ENCODE assay signal across 8 cellular contexts in the genomic region with DNA sequence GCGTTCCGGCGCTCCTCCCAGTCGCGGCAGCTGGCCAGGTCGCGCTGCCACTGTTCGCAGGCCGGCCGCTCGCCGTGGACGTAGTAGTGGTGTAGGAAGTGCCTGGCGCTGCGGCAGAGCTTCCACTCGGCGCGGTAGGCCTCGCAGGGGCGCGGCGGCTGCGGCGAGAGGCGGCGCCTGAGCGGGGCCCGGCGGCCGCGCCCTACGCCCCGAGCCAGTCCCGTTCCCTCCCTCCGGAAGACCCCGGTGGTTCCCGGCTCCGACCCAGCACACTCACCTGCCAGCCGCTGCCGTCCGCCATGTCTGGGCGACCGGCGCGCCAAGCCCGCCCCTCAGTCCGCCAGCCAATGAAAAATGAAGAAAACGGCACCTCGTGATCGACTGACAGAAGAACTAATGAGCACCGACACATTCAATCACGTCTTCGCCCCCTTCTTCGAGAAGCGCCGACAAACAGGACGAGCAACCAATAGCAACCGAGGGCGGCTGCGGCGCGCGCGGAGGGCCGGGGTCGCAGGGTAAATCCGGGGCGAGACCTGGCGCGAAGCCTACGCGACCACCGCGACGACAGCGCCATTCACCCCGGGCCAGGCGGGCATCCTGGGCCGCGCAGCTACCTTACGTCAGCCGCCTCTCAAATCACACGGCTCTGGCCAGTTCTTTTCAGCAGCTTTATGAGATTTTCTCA. TPM values are rescaled to one million over a fixed set of nuclear protein-coding genes. Genes with fewer than 3 reads are reported as not detected.
DNase-seq lines count a peak whose midpoint lies in the region; ATAC-seq and TF ChIP-seq lines count a peak whose summit lies in the region.

A gene with protein sequence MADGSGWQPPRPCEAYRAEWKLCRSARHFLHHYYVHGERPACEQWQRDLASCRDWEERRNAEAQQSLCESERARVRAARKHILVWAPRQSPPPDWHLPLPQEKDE (minus strand): TSS at position 324 of the 688 bp plus-strand sequence. CDS start 23 bp downstream, at position 301.

- H3K4me1 ChIP-seq in CD8-positive, alpha-beta T cell (ENCODE audit: insufficient read depth, low read length): peaks cover 27% of the 10 kb centered on the region

- TF ChIP-seq CTCF in CD8-positive, alpha-beta T cell (IDR thresholded peaks at IDR 0.05): no peak

- peak within 1 kb of the TSS; percentile 92 for H3K4me3 Mint-ChIP-seq in CD8-positive, alpha-beta T cell
- peak within 1 kb of the TSS; percentile 80 to 85 for H3K4me3 Mint-ChIP-seq in effector memory CD8-positive, alpha-beta T cell

- peak within 1 kb of the TSS; percentile 92 for H3K27ac ChIP-seq in CD8-positive, alpha-beta T cell (ENCODE audit: low read depth, low read length)

- peak within 1 kb of the TSS; percentile 93 for H3K27ac Mint-ChIP-seq in CD8-positive, alpha-beta T cell
- H3K27ac Mint-ChIP-seq in effector memory CD8-positive, alpha-beta T cell: peak within 1 kb of the TSS; percentile 84 to 91

- CTCF ChIA-PET in CD8-positive, alpha-beta T cell (lab: Charles Lee): interaction anchor here (1.1 to 1.4 kb wide), 4 partner anchors 12 to 303 kb away, joined by 3 to 5 read pairs (median 4); a partner anchor contains a TSS
- CTCF ChIA-PET in activated CD8-positive, alpha-beta memory T cell treated with anti-CD3 and anti-CD28 coated beads for 36 hours (lab: Charles Lee): interaction anchor here (0.6 to 2.2 kb wide), 4 partner anchors 14 to 271 kb away, joined by 3 to 9 read pairs (median 4); a partner anchor contains a TSS

- peak; percentile 90 for ATAC-seq in CD8-positive, alpha-beta T cell
- ATAC-seq in GM19467 (IDR thresholded peaks at IDR 0.05; ENCODE audit: unreplicated experiment): peak; percentile 73
- ATAC-seq in effector memory CD8-positive, alpha-beta T cell (replicated peaks): peak; percentile 88

- H3K36me3 ChIP-seq in CD8-positive, alpha-beta T cell (ENCODE audit: insufficient read depth, low read length): peaks cover 8% of the 10 kb centered on the region

- H3K4me3 ChIP-seq in CD8-positive, alpha-beta T cell (ENCODE audit: low read depth, low read length): peak within 1 kb of the TSS; percentile 93

- peaks cover 42% of the 10 kb centered on the region for H3K4me1 Mint-ChIP-seq in CD8-positive, alpha-beta T cell (ENCODE audit: low read depth)
- H3K4me1 Mint-ChIP-seq in effector memory CD8-positive, alpha-beta T cell (ENCODE audit: low read depth in 2 of 2): peaks cover 29 to 33% of the 10 kb centered on the region in 2 donors

- no peaks in the 10 kb centered on the region for H3K9me3 ChIP-seq in CD8-positive, alpha-beta T cell (ENCODE audit: low read length)

- no peaks in the 10 kb centered on the region for H3K27me3 Mint-ChIP-seq in CD8-positive, alpha-beta T cell (ENCODE audit: low read depth)
- no peaks in the 10 kb centered on the region for H3K27me3 Mint-ChIP-seq in effector memory CD8-positive, alpha-beta T cell

- no peaks in the 10 kb centered on the region for H3K9me3 Mint-ChIP-seq in CD8-positive, alpha-beta T cell
- no peaks in the 10 kb centered on the region for H3K9me3 Mint-ChIP-seq in effector memory CD8-positive, alpha-beta T cell

- POLR2A ChIA-PET in CD8-positive, alpha-beta T cell (lab: Charles Lee): interaction anchor here (0.6 to 2.4 kb wide), 9 partner anchors 8 to 154 kb away, joined by 3 to 28 read pairs (median 3); a partner anchor contains a TSS
- POLR2A ChIA-PET in activated CD8-positive, alpha-beta memory T cell treated with anti-CD3 and anti-CD28 coated beads for 36 hours (lab: Charles Lee): interaction anchor here (0.5 to 1.9 kb wide), 4 partner anchors 13 to 303 kb away, joined by 3 to 13 read pairs (median 4); a partner anchor contains a TSS

- intact Hi-C loops in CD8-positive, alpha-beta T cell (cut with DNase I, micrococcal nuclease): loop anchor here (1.0 to 10.0 kb wide), 5 partner anchors 15 to 325 kb away; a partner anchor contains a TSS

- no peaks in the 10 kb centered on the region for H3K27me3 ChIP-seq in CD8-positive, alpha-beta T cell (ENCODE audit: insufficient read depth, low read length)

- peak; percentile 72 to 91 (median 85) for DNase-seq in CD8-positive, alpha-beta T cell
- peak; percentile 63 for DNase-seq in HS-5 (ENCODE audit: low read depth)
- peak; percentile 75 for DNase-seq in NK-92 treated with Interleukin-12 subunit alpha and Interleukin-12 subunit beta, amount 100 ng/mL, for 24 hours (lab: John Stamatoyannopoulos, UW)
- DNase-seq in effector memory CD8-positive, alpha-beta T cell: peak; percentile 82 to 84 (median 84)
- peak; percentile 98 for DNase-seq in medulla oblongata (ENCODE audit: extremely low spot score)
- peak; percentile 79 for DNase-seq in stimulated activated CD8-positive, alpha-beta memory T cell treated with anti-CD3 and anti-CD28 coated beads, Interleukin-12 subunit alpha, Interleukin-12 subunit beta, amount 100 ng/mL, for 1 hour (ENCODE audit: low read depth)

- peaks cover 51% of the 10 kb centered on the region for H3K36me3 Mint-ChIP-seq in CD8-positive, alpha-beta T cell
- peaks cover 31% of the 10 kb centered on the region for H3K36me3 Mint-ChIP-seq in effector memory CD8-positive, alpha-beta T cell (ENCODE audit: insufficient read depth)

RNA-seq across cellular contexts. Expression of the gene that starts here (rescaled TPM):
- 10 to 100 TPM; 31.0 to 34.1 TPM for total RNA-seq in CD8-positive, alpha-beta T cell
- 10 to 100 TPM; 23.7 to 24.7 TPM for total RNA-seq in activated CD8-positive, alpha-beta memory T cell treated with anti-CD3 and anti-CD28 coated beads for 36 hours

Comparison
In these comparisons a context has a peak if more than half of its experiments do, and no peak if none do; other contexts are left out.
1. Peak in every context shown above with its lines: DNase-seq, ATAC-seq, H3K4me3 ChIP-seq and H3K27ac ChIP-seq.